1 cellular context compared by ENCODE assay signal in the genomic region with DNA sequence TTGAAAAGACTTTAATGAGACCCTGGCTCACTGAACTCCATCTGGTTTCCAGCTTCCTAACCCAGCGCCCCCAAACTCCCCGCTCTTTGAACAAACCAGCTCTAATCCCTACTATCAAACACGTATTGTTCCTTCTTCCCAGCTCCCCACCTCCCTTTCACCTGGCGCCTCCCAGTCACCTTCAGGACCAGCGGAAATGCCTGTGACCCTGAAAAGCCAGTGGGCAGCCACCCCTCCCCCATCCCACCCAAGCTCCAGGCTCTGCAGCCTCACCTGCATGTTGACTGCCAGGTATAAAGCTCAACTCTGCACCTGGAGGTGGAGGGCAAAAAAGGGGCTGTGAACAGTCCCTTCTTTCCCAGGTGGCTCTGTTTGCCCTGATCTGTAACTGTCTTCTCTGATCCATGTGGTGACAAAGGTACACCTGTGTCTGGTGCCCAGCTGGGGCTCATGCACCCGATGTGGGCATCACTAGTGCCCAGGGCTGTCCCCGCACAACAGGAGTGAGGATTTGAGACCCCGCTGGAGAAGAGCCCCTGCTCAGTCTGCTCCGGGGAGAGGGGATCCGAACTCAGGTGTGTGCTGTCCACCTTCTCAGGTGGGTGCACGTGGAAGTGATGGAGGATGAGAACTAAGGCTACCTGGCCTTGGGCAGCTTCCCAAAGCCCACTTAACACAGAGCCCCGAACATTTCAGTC.
TF ChIP-seq lines count a peak whose summit lies in the region.

No MANE protein-coding gene starts in this region.

TF ChIP-seq in GM23338, 12 proteins besides CTCF, POLR2A, EP300 and RAD21:
- TF ChIP-seq, protein P1, sequence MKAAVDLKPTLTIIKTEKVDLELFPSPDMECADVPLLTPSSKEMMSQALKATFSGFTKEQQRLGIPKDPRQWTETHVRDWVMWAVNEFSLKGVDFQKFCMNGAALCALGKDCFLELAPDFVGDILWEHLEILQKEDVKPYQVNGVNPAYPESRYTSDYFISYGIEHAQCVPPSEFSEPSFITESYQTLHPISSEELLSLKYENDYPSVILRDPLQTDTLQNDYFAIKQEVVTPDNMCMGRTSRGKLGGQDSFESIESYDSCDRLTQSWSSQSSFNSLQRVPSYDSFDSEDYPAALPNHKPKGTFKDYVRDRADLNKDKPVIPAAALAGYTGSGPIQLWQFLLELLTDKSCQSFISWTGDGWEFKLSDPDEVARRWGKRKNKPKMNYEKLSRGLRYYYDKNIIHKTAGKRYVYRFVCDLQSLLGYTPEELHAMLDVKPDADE (IDR thresholded peaks at IDR 0.05): no peak
- TF ChIP-seq CREB1 (CRISPR knock-in tag; IDR thresholded peaks at IDR 0.05; ENCODE audit: low read depth) (no peak), EZH2phosphoT487 (IDR thresholded peaks at IDR 0.05; ENCODE audit: unreplicated experiment) (no peak), STAT1 (IDR thresholded peaks at IDR 0.05; ENCODE audit: unreplicated experiment) (no peak), ZNF114 (CRISPR knock-in tag; IDR thresholded peaks at IDR 0.05) (no peak)
